8 cellular contexts compared by ENCODE assay signal in the genomic region with DNA sequence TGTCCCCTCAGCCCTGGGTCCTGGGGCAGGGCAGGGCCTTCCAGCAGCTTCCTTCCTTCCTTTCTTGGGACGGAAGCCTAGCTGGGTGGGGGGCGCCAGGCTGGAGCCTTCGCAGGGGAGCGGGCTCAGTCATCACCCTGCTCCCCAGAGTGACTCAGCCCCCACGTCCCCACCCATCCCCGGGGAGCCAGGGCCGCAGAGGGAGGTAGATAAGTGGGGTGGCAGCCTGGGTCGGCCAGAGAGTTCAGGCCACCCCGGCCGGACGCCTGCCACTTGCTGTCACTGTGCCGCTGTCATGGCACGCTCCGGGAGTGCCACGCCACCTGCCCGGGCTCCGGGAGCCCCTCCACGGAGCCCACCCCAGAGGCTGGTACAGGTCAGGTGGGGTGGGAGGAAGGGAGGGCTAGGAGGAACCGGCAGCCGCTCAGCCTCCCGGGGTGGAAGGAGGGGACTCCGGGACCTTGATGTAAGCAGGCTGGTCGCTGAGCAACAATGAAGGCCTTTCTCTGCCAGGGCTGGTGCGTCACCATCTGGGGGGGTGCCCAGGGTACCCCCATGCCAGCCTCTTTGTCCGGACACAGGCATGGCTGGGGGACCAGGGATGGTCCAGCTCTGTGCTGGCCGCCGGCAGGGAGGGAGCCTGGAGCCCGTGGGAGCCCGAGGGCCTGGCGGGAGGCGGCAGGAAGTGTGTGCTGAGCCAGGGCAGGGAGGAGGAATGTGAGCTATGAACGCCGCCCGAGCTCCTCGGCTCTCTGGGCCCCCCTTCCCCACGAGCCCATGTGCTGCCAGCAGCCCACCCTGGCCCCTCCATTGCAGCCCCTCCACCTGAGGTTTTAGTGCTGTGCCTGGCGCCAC. TPM values are rescaled to one million over a fixed set of nuclear protein-coding genes. Genes with fewer than 3 reads are reported as not detected.
DNase-seq lines count a peak whose midpoint lies in the region; ATAC-seq, FAIRE-seq and TF ChIP-seq lines count a peak whose summit lies in the region.

No MANE protein-coding gene starts in this region.

- peak overlapping the region in 1 of 9 donors; percentile 57 for H3K27ac Mint-ChIP-seq in naive thymus-derived CD4-positive, alpha-beta T cell

- peaks cover 62% of the 10 kb centered on the region for H3K4me1 ChIP-seq in A549
- peaks cover 54 to 88% (median 84%) of the 10 kb centered on the region in 4 donors for H3K4me1 ChIP-seq in esophagus muscularis mucosa
- no peaks in the 10 kb centered on the region for H3K4me1 ChIP-seq in naive thymus-derived CD4-positive, alpha-beta T cell (ENCODE audit: control insufficient read depth in 2 of 2, insufficient read depth in 2 of 2, low read length in 2 of 2)

- peaks cover 0 to 70% (median 33%) of the 10 kb centered on the region in 4 donors for H3K36me3 ChIP-seq in esophagus muscularis mucosa
- H3K36me3 ChIP-seq in naive thymus-derived CD4-positive, alpha-beta T cell (ENCODE audit: control insufficient read depth in 2 of 3, insufficient read depth in 3 of 3, low read length in 3 of 3), result no peaks in the 10 kb centered on the region

- peaks cover 0 to 9% (median 0%) of the 10 kb centered on the region in 7 donors for H3K4me1 Mint-ChIP-seq in naive thymus-derived CD4-positive, alpha-beta T cell

- TF ChIP-seq CTCF in A549 (IDR thresholded peaks at IDR 0.05) (no peak), esophagus muscularis mucosa (IDR thresholded peaks at IDR 0.05) (no peak)

- CTCF ChIA-PET in A549 (lab: Yijun Ruan, JAX), result interaction anchor here (0.6 to 3.2 kb wide), 5 partner anchors 10 to 30 kb away, joined by 3 to 21 read pairs (median 4); no protein-coding TSS in a partner anchor
- CTCF ChIA-PET in naive thymus-derived CD4-positive, alpha-beta T cell (lab: Charles Lee), result no interaction called here

- peak in 1 of 2 experiments; percentile 65 for DNase-seq in A549 (ENCODE audit: low read depth in 1 of 2, low spot score in 1 of 2)
- DNase-seq in esophagus muscularis mucosa (ENCODE audit: extremely low spot score), result no peak
- no peak for DNase-seq in naive thymus-derived CD4-positive, alpha-beta T cell
- no peak for DNase-seq in activated gamma-delta T cell treated with Interleukin-2 at 50 U/mL for 16 hours
- DNase-seq in NCI-H524 treated with DMSO at 0.1 percent for 48 hours (lab: John Stamatoyannopoulos, UW), result no peak
- no peak for DNase-seq in NOMO-1 treated with dmso at 0.1 percent for 144 hours (lab: John Stamatoyannopoulos, UW; ENCODE audit: unreplicated experiment)

- H3K27me3 ChIP-seq in esophagus muscularis mucosa, result no peaks in the 10 kb centered on the region
- H3K27me3 ChIP-seq in naive thymus-derived CD4-positive, alpha-beta T cell (ENCODE audit: control insufficient read depth in 2 of 2, insufficient read depth in 2 of 2, low read length in 2 of 2), result no peaks in the 10 kb centered on the region

- H3K4me2 ChIP-seq in A549, result peak overlapping the region; percentile 66

- H3K27me3 Mint-ChIP-seq in naive thymus-derived CD4-positive, alpha-beta T cell, result peaks cover 0 to 6% (median 0%) of the 10 kb centered on the region in 5 donors

- intact Hi-C loops in esophagus muscularis mucosa (cut with DNase I), result no loop called here
- intact Hi-C loops in naive thymus-derived CD4-positive, alpha-beta T cell (cut with micrococcal nuclease), result no loop called here

- no peak for TF ChIP-seq RAD21 in A549 (conservative IDR thresholded peaks at IDR 0.05 in 1 of 2, IDR thresholded peaks at IDR 0.05 in 1 of 2)

- H3K4me3 ChIP-seq in A549 (peak overlapping the region; percentile 25; the same call in 2 of the 3 replicates), esophagus muscularis mucosa (peak overlapping the region; percentile 40 to 54 (median 46))
- no peak overlapping the region for H3K4me3 ChIP-seq in naive thymus-derived CD4-positive, alpha-beta T cell (ENCODE audit: low read length)

- H3K36me3 Mint-ChIP-seq in naive thymus-derived CD4-positive, alpha-beta T cell, result no peaks in the 10 kb centered on the region

- peaks cover 0 to 1% (median 0%) of the 10 kb centered on the region in 11 donors for H3K9me3 Mint-ChIP-seq in naive thymus-derived CD4-positive, alpha-beta T cell

- 22% methylated on average over 18 of the region's 37 CpGs for WGBS in A549 (ENCODE audit: missing lambda C conversion rate)
- WGBS in esophagus muscularis mucosa, result 0% methylated on average over 11 of the region's 37 CpGs

- POLR2A ChIA-PET in A549 (lab: Yijun Ruan, JAX), result interaction anchor here (0.6 kb wide), 1 partner anchor 69 kb away, joined by 3 read pairs; no protein-coding TSS in a partner anchor
- POLR2A ChIA-PET in naive thymus-derived CD4-positive, alpha-beta T cell (lab: Charles Lee), result interaction anchor here (1.6 kb wide), 1 partner anchor 107 kb away, joined by 4 read pairs; no protein-coding TSS in a partner anchor

- H3K27ac ChIP-seq in A549 (peak overlapping the region; percentile 82 to 90), esophagus muscularis mucosa (replicated peaks in 1 of 4) (peak overlapping the region; percentile 83 to 92 (median 86))
- H3K27ac ChIP-seq in naive thymus-derived CD4-positive, alpha-beta T cell (ENCODE audit: low read depth, low read length), result no peak overlapping the region

- ATAC-seq in A549, result peak; percentile 55 to 69
- peak; percentile 57 for ATAC-seq in naive thymus-derived CD4-positive, alpha-beta T cell
- no peak for ATAC-seq in activated CD4-positive, CD25-positive, alpha-beta regulatory T cell treated with anti-CD3 and anti-CD28 coated beads, Interleukin-2, amount 50 U/mL, for 24 hours

- H3K9me3 ChIP-seq in A549, result no peaks in the 10 kb centered on the region
- no peaks in the 10 kb centered on the region for H3K9me3 ChIP-seq in esophagus muscularis mucosa
- no peaks in the 10 kb centered on the region for H3K9me3 ChIP-seq in naive thymus-derived CD4-positive, alpha-beta T cell (ENCODE audit: control insufficient read depth in 2 of 3, low read length in 3 of 3)

- FAIRE-seq in A549 (lab: Jason Lieb, UNC), result no peak

- TF ChIP-seq EP300 in A549 (IDR thresholded peaks at IDR 0.05) (no peak), esophagus muscularis mucosa (IDR thresholded peaks at IDR 0.05) (no peak)

- peak overlapping the region in 1 of 10 donors; percentile 28 for H3K4me3 Mint-ChIP-seq in naive thymus-derived CD4-positive, alpha-beta T cell

- TF ChIP-seq POLR2A in A549 (IDR thresholded peaks at IDR 0.05; ENCODE audit: low read length), result 0 out of 2 replicates have a peak, but pooled peaks have one; percentile 11
- no peak for TF ChIP-seq POLR2A in esophagus muscularis mucosa (IDR thresholded peaks at IDR 0.05; ENCODE audit: low read depth)

RNA-seq across cellular contexts. Expression of a gene that starts 6.6 kb away (rescaled TPM):
- polyA plus RNA-seq in A549 (2011; rRNA removed), result 33.1 and 35.0 TPM in 2 replicates
- 72.4 and 90.6 TPM in 2 replicates for polyA plus RNA-seq in A549 (2012; cell fraction: cytosol; rRNA removed)
- polyA plus RNA-seq in A549 (2012; cell fraction: nucleus; rRNA removed), result 67.1 and 86.4 TPM in 2 replicates
- polyA plus RNA-seq in A549 (2017; fragmentation: RNase III; extraction: RNeasy Plus Mini Kit Qiagen cat#74134 plus additional on column Dnase treatment), result 27.3 to 32.3 TPM (median 31.0 TPM) in 3 replicates
- 9.9 and 14.4 TPM in 2 replicates for polyA minus RNA-seq in A549 (2011; rRNA and poly(A)+ RNA removed)
- polyA plus RNA-seq in PFSK-1 (2012; ENCODE audit: insufficient read length, low read depth), result 108 TPM
- 100 to 1,000 TPM in 2 of 4 donors, 10 to 100 TPM in 2; 45.3 to 130 (median 88.3) TPM for total RNA-seq in esophagus muscularis mucosa
- total RNA-seq in naive thymus-derived CD4-positive, alpha-beta T cell, result 1 to 10 TPM; 2.5 to 3.8 (median 3.6) TPM
- under 1 TPM; 0.33 to 0.56 TPM for polyA plus RNA-seq in naive thymus-derived CD4-positive, alpha-beta T cell

RNA-seq across cellular contexts. Expression of a gene that starts 13.7 kb away (rescaled TPM):
- polyA plus RNA-seq in A549 (2011; rRNA removed), result 0.13 and 0.26 TPM in 2 replicates
- polyA plus RNA-seq in A549 (2012; cell fraction: cytosol; rRNA removed), result 0.83 and 1.2 TPM in 2 replicates
- 7.5 and 11.1 TPM in 2 replicates for polyA plus RNA-seq in A549 (2012; cell fraction: nucleus; rRNA removed)
- polyA plus RNA-seq in A549 (2017; fragmentation: RNase III; extraction: RNeasy Plus Mini Kit Qiagen cat#74134 plus additional on column Dnase treatment), result 1.0 to 1.6 TPM (median 1.2 TPM) in 3 replicates
- polyA minus RNA-seq in A549 (2011; rRNA and poly(A)+ RNA removed), result not detected in 2 replicates
- 2.7 TPM for polyA plus RNA-seq in PFSK-1 (2012; ENCODE audit: insufficient read length, low read depth)
- not detected for total RNA-seq in esophagus muscularis mucosa
- 1 to 10 TPM in 1 of 5 experiments, under 1 TPM in 1, not detected in 3; 0.53 to 1.7 TPM for total RNA-seq in naive thymus-derived CD4-positive, alpha-beta T cell
- polyA plus RNA-seq in naive thymus-derived CD4-positive, alpha-beta T cell, result not detected

RNA-seq across cellular contexts. Expression of a gene that starts 14.3 kb away (rescaled TPM):
- polyA plus RNA-seq in A549 (2011; rRNA removed) (28.8 and 34.8 TPM in 2 replicates), A549 (2017; fragmentation: RNase III; extraction: RNeasy Plus Mini Kit Qiagen cat#74134 plus additional on column Dnase treatment) (41.4 to 42.3 TPM (median 42.1 TPM) in 3 replicates)
- 132 and 135 TPM in 2 replicates for polyA plus RNA-seq in A549 (2012; cell fraction: cytosol; rRNA removed)
- polyA plus RNA-seq in A549 (2012; cell fraction: nucleus; rRNA removed), result 134 and 191 TPM in 2 replicates
- polyA minus RNA-seq in A549 (2011; rRNA and poly(A)+ RNA removed), result 8.9 and 13.9 TPM in 2 replicates
- 61.0 TPM for polyA plus RNA-seq in PFSK-1 (2012; ENCODE audit: insufficient read length, low read depth)
- total RNA-seq in esophagus muscularis mucosa, result 10 to 100 TPM; 11.8 to 25.2 (median 18.9) TPM
- total RNA-seq in naive thymus-derived CD4-positive, alpha-beta T cell, result 10 to 100 TPM in 1 of 5 experiments, 1 to 10 TPM in 4; 4.4 to 27.0 (median 7.5) TPM
- polyA plus RNA-seq in naive thymus-derived CD4-positive, alpha-beta T cell, result 10 to 100 TPM; 16.3 to 17.5 TPM

RNA-seq across cellular contexts. Expression of a gene that starts 14.5 kb away (rescaled TPM):
- 32.6 and 41.7 TPM in 2 replicates for polyA plus RNA-seq in A549 (2011; rRNA removed)
- polyA plus RNA-seq in A549 (2012; cell fraction: cytosol; rRNA removed), result 74.0 and 77.7 TPM in 2 replicates
- polyA plus RNA-seq in A549 (2012; cell fraction: nucleus; rRNA removed), result 311 and 430 TPM in 2 replicates
- 42.0 to 47.3 TPM (median 45.1 TPM) in 3 replicates for polyA plus RNA-seq in A549 (2017; fragmentation: RNase III; extraction: RNeasy Plus Mini Kit Qiagen cat#74134 plus additional on column Dnase treatment)
- polyA minus RNA-seq in A549 (2011; rRNA and poly(A)+ RNA removed), result 80.5 and 91.2 TPM in 2 replicates
- polyA plus RNA-seq in PFSK-1 (2012; ENCODE audit: insufficient read length, low read depth), result 71.4 TPM
- 10 to 100 TPM; 41.3 to 71.7 (median 52.0) TPM for total RNA-seq in esophagus muscularis mucosa
- 100 to 1,000 TPM; 126 to 155 (median 147) TPM for total RNA-seq in naive thymus-derived CD4-positive, alpha-beta T cell
- 10 to 100 TPM; 27.5 to 53.6 TPM for polyA plus RNA-seq in naive thymus-derived CD4-positive, alpha-beta T cell

RNA-seq across cellular contexts. Expression of a gene that starts 23.7 kb away (rescaled TPM):
- 15.3 and 17.7 TPM in 2 replicates for polyA plus RNA-seq in A549 (2011; rRNA removed)
- polyA plus RNA-seq in A549 (2012; cell fraction: cytosol; rRNA removed), result 52.2 and 62.7 TPM in 2 replicates
- polyA plus RNA-seq in A549 (2012; cell fraction: nucleus; rRNA removed), result 120 and 183 TPM in 2 replicates
- polyA plus RNA-seq in A549 (2017; fragmentation: RNase III; extraction: RNeasy Plus Mini Kit Qiagen cat#74134 plus additional on column Dnase treatment), result 32.7 to 35.0 TPM (median 33.8 TPM) in 3 replicates
- 12.7 and 17.2 TPM in 2 replicates for polyA minus RNA-seq in A549 (2011; rRNA and poly(A)+ RNA removed)
- 166 TPM for polyA plus RNA-seq in PFSK-1 (2012; ENCODE audit: insufficient read length, low read depth)
- total RNA-seq in esophagus muscularis mucosa, result 10 to 100 TPM; 23.3 to 46.5 (median 34.9) TPM
- total RNA-seq in naive thymus-derived CD4-positive, alpha-beta T cell, result 10 to 100 TPM; 44.3 to 63.2 (median 49.8) TPM
- polyA plus RNA-seq in naive thymus-derived CD4-positive, alpha-beta T cell, result 1 to 10 TPM; 1.9 to 9.4 TPM

Comparison
In these comparisons a context has a peak if more than half of its experiments do, and no peak if none do; other contexts are left out.
1. ATAC-seq: peak in A549 (2 of 2) and naive thymus-derived CD4-positive, alpha-beta T cell (single experiment); none in activated CD4-positive, CD25-positive, alpha-beta regulatory T cell treated with anti-CD3 and anti-CD28 coated beads, Interleukin-2, amount 50 U/mL, for 24 hours (0 of 2).
2. RNA of a gene that starts 6.6 kb away (total RNA-seq): 45.3 to 130 TPM in esophagus muscularis mucosa; 2.5 to 3.8 TPM in naive thymus-derived CD4-positive, alpha-beta T cell; every median in the first group is over 4 times any median in the second.